Comparison of ENCODE assay signal across 2 cellular contexts in genomic region chr20:36786663-36787062, GRCh38.
TF ChIP-seq lines count a peak whose summit lies in the region.

No MANE protein-coding gene starts in this region.

TF ChIP-seq in SK-N-SH, 30 proteins besides CTCF, POLR2A, EP300 and RAD21 (continued from another document):
- TF ChIP-seq REST (IDR thresholded peaks at IDR 0.05; ENCODE audit: low read depth, low read length) = peak; percentile 88

TF ChIP-seq in SK-N-SH treated with all-trans-retinoic acid at 6 μM for 48 hours, 23 proteins besides CTCF, POLR2A, EP300 and RAD21 (continued from another document):
- no peak for TF ChIP-seq TSHZ2 (CRISPR knock-in tag; IDR thresholded peaks at IDR 0.05)
- TF ChIP-seq ZNF565 (CRISPR knock-in tag; conservative IDR thresholded peaks at IDR 0.05; ENCODE audit: low read depth) = no peak
- TF ChIP-seq ZNF70 (CRISPR knock-in tag; IDR thresholded peaks at IDR 0.05) = no peak
- no peak for TF ChIP-seq CREB5 (CRISPR knock-in tag; IDR thresholded peaks at IDR 0.05; ENCODE audit: low read depth)
- no peak for TF ChIP-seq ZC3H10 (CRISPR knock-in tag; IDR thresholded peaks at IDR 0.05)
- no peak for TF ChIP-seq CSRNP3 (CRISPR knock-in tag; IDR thresholded peaks at IDR 0.05)
- no peak for TF ChIP-seq ZFP3 (CRISPR knock-in tag; IDR thresholded peaks at IDR 0.05)
- no peak for TF ChIP-seq PPARA (CRISPR knock-in tag; IDR thresholded peaks at IDR 0.05; ENCODE audit: borderline replicate concordance)
- no peak for TF ChIP-seq GLIS3 (CRISPR knock-in tag; IDR thresholded peaks at IDR 0.05)
- TF ChIP-seq ZFP30 (CRISPR knock-in tag; IDR thresholded peaks at IDR 0.05) = no peak
